1 cellular context compared by ENCODE assay signal in genomic region chr7:105741993-105742392, GRCh38.
TF ChIP-seq lines count a peak whose summit lies in the region.

No MANE protein-coding gene starts in this region.

TF ChIP-seq in H1, 55 proteins besides CTCF, POLR2A, EP300 and RAD21:
- TF ChIP-seq POU5F1 (IDR thresholded peaks at IDR 0.05; ENCODE audit: low read depth, low read length) (no peak), JUND (IDR thresholded peaks at IDR 0.05; ENCODE audit: low read length) (no peak), MAX (IDR thresholded peaks at IDR 0.05) (no peak), KDM5A (IDR thresholded peaks at IDR 0.05; ENCODE audit: low read length) (no peak), BCL11A (IDR thresholded peaks at IDR 0.05; ENCODE audit: low read depth in 2 of 2, low read length in 2 of 2) (no peak), NANOG (IDR thresholded peaks at IDR 0.05; ENCODE audit: insufficient read depth, low read depth, low read length, poor library complexity, severe bottlenecking) (no peak), ATF2 (IDR thresholded peaks at IDR 0.05; ENCODE audit: low read length) (no peak), PHF8 (conservative IDR thresholded peaks at IDR 0.05; ENCODE audit: low read depth, low read length) (no peak), KDM4A (IDR thresholded peaks at IDR 0.05; ENCODE audit: low read depth, low read length, severe bottlenecking) (no peak), CEBPB (IDR thresholded peaks at IDR 0.05; ENCODE audit: low read depth, low read length) (no peak), SP2 (IDR thresholded peaks at IDR 0.05; ENCODE audit: low read length) (no peak), CHD1 (IDR thresholded peaks at IDR 0.05; ENCODE audit: low read depth, low read length) (no peak), CHD2 (IDR thresholded peaks at IDR 0.05; ENCODE audit: low read length) (no peak), SP4 (IDR thresholded peaks at IDR 0.05; ENCODE audit: low read length) (no peak), ZNF274 (IDR thresholded peaks at IDR 0.05; ENCODE audit: borderline replicate concordance, extremely low read depth, low read length) (no peak), SP1 (IDR thresholded peaks at IDR 0.05; ENCODE audit: low read depth, low read length) (no peak), BACH1 (IDR thresholded peaks at IDR 0.05; ENCODE audit: low read length) (no peak), NRF1 (IDR thresholded peaks at IDR 0.05; ENCODE audit: low read depth, low read length) (no peak)
